In the genomic region with DNA sequence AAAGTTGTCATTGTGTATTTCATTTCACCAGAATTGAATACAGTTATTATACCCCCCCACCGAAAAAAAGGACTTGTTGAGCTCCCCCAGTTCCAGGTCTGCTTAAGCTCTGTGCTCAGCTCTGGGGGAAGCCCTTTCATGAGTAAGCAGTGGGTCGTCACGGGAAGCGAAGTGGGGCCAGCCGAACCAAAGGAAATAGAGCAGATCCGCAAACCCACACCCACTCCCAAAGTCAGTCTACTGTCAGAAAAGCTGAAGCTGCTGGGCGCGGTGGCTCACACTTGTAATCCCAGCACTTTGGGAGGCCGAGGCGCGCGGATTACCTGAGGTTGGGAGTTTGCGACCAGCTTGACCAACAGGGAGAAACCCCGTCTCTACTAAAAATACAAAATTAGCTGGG, we compare ENCODE assay signal across 18 cellular contexts. TPM values are rescaled to one million over a fixed set of nuclear protein-coding genes. Genes with fewer than 3 reads are reported as not detected.
DNase-seq lines count a peak whose midpoint lies in the region; ATAC-seq and TF ChIP-seq lines count a peak whose summit lies in the region.
"Had no signal": no experiment of that assay in that cellular context is flagged by ENCODE, and none has a peak within 500 bp of the region (broad histone marks: within the 10 kb centered on the region; RNA-seq: fewer than 3 reads in every experiment).

No MANE protein-coding gene starts in this region.

- intact Hi-C loops in PC-3 (cut with micrococcal nuclease) = no loop called here
- intact Hi-C loops in left lung (cut with DNase I) = no loop called here
- intact Hi-C loops in spleen (cut with DNase I; ENCODE audit: low total_unique reads) = no loop called here
- intact Hi-C loops in CD4-positive, alpha-beta T cell (cut with DNase I, micrococcal nuclease) = no loop called here

- peak; percentile 43 for DNase-seq in CD1c-positive myeloid dendritic cell (ENCODE audit: extremely low spot score)
- no peak for DNase-seq in PC-3
- peak in 1 of 2 donors; percentile 39 for DNase-seq in left lung
- no peak for DNase-seq in spleen
- DNase-seq in ACHN = no peak
- DNase-seq in 8988T = no peak
- DNase-seq in CD4-positive, alpha-beta T cell = no peak
- DNase-seq: BE2C, DMS 273 treated with DMSO at 0.1 percent for 48 hours, GOT3, NCI-H1105 treated with DMSO at 0.1 percent for 48 hours, NCI-H1930, NCI-H2171 treated with DMSO at 0.1 percent for 48 hours, NCI-H524 had no signal

- ATAC-seq in PC-3 = no peak
- ATAC-seq in left lung = no peak
- no peak for ATAC-seq in CD4-positive, alpha-beta T cell (ENCODE audit: poor library complexity)
- ATAC-seq: HepG2 had no signal

- no peaks in the 10 kb centered on the region for H3K9me3 ChIP-seq in PC-3 (ENCODE audit: low read length)
- no peaks in the 10 kb centered on the region for H3K9me3 ChIP-seq in left lung
- no peaks in the 10 kb centered on the region for H3K9me3 ChIP-seq in spleen
- no peaks in the 10 kb centered on the region for H3K9me3 ChIP-seq in CD4-positive, alpha-beta T cell (ENCODE audit: control insufficient read depth, low read length)
- H3K9me3 ChIP-seq: BE2C, MG63 had no signal

- WGBS in spleen, 5 donors = 89 to 97% (median 90%) methylated on average over 14 of the region's 14 CpGs

- H3K27ac ChIP-seq in PC-3 (ENCODE audit: low read length) = peak overlapping the region; percentile 23
- H3K27ac ChIP-seq in left lung = peak overlapping the region; percentile 33 to 91
- peak overlapping the region in 5 of 8 donors; percentile 6 to 96 (median 87) for H3K27ac ChIP-seq in spleen
- no peak overlapping the region for H3K27ac ChIP-seq in CD4-positive, alpha-beta T cell (ENCODE audit: low read depth, low read length)
- H3K27ac ChIP-seq: KMS-11 had no signal

- H3K4me3 ChIP-seq in PC-3 (ENCODE audit: low read length) = no peak overlapping the region
- no peak overlapping the region for H3K4me3 ChIP-seq in left lung
- H3K4me3 ChIP-seq in spleen = no peak overlapping the region
- H3K4me3 ChIP-seq: MG63 had no signal

- POLR2A ChIA-PET in PC-3 (lab: Charles Lee; ENCODE audit: unreplicated experiment) = interaction anchor here (0.7 kb wide), 1 partner anchor 44 kb away, joined by 14 read pairs; no protein-coding TSS in a partner anchor
- POLR2A ChIA-PET in CD4-positive, alpha-beta T cell (lab: Charles Lee) = interaction anchor here (0.6 to 1.1 kb wide), 2 partner anchors 10 to 13 kb away, joined by 3 to 4 read pairs; no protein-coding TSS in a partner anchor

- H2AFZ ChIP-seq in PC-3 (ENCODE audit: low read length) = no peak overlapping the region

- H3K4me1 Mint-ChIP-seq in CD4-positive, alpha-beta T cell (ENCODE audit: low read depth) = peaks cover 36% of the 10 kb centered on the region

- TF ChIP-seq CTCF in PC-3 (conservative IDR thresholded peaks at IDR 0.05; ENCODE audit: low read depth, low read length) = no peak
- TF ChIP-seq CTCF in left lung (IDR thresholded peaks at IDR 0.05) = no peak
- TF ChIP-seq CTCF in spleen (IDR thresholded peaks at IDR 0.05 in 8 of 11, conservative IDR thresholded peaks at IDR 0.05 in 3 of 11) = no peak
- TF ChIP-seq CTCF in CD4-positive, alpha-beta T cell (IDR thresholded peaks at IDR 0.05) = no peak

- H3K9ac ChIP-seq in PC-3 (ENCODE audit: low read length) = no peak overlapping the region
- H3K9ac ChIP-seq: KMS-11 had no signal

- no peak overlapping the region for H3K4me3 Mint-ChIP-seq in CD4-positive, alpha-beta T cell

- no peaks in the 10 kb centered on the region for H3K27me3 Mint-ChIP-seq in CD4-positive, alpha-beta T cell

- in situ Hi-C loops in ACHN (cut with HindIII; ENCODE audit: low pct_ligation_motif_present, low pct_unique_long_range_greater_than_20kb, low sequenced_read_pairs) = no loop called here

- peaks cover 20% of the 10 kb centered on the region for H3K36me3 Mint-ChIP-seq in CD4-positive, alpha-beta T cell (ENCODE audit: low read depth)

- CTCF ChIA-PET in PC-3 (lab: Charles Lee) = interaction anchor here (0.6 kb wide), 1 partner anchor 20 kb away, joined by 3 read pairs; no protein-coding TSS in a partner anchor
- CTCF ChIA-PET in CD4-positive, alpha-beta T cell (lab: Charles Lee) = interaction anchor here (0.7 kb wide), 1 partner anchor 99 kb away, joined by 3 read pairs; no protein-coding TSS in a partner anchor

- H3K4me1 ChIP-seq in PC-3 (ENCODE audit: insufficient read depth, low read length) (peaks cover 35% of the 10 kb centered on the region), left lung (peaks cover 22 to 97% of the 10 kb centered on the region in 2 donors), spleen (peaks cover 33 to 100% (median 68%) of the 10 kb centered on the region in 6 donors)
- H3K4me1 ChIP-seq: BE2C had no signal

- no TSS peak for BruUV-seq in PC-3 (replicated peaks; lab: Mats Ljungman, UMichigan)

- H3K9me2 ChIP-seq in PC-3 (replicated peaks; ENCODE audit: low read length) = no peaks in the 10 kb centered on the region

- no peaks in the 10 kb centered on the region for H3K27me3 ChIP-seq in PC-3 (ENCODE audit: low read length)
- H3K27me3 ChIP-seq in left lung = no peaks in the 10 kb centered on the region
- no peaks in the 10 kb centered on the region for H3K27me3 ChIP-seq in spleen (replicated peaks in 1 of 7)
- H3K27me3 ChIP-seq in CD4-positive, alpha-beta T cell (ENCODE audit: control insufficient read depth, insufficient read depth, low read length) = no peaks in the 10 kb centered on the region
- H3K27me3 ChIP-seq: BE2C, MG63 had no signal

- no peaks in the 10 kb centered on the region for H3K79me2 ChIP-seq in PC-3 (ENCODE audit: low read length)

- no peaks in the 10 kb centered on the region for H4K20me1 ChIP-seq in PC-3 (ENCODE audit: low read length)

- no peak for TF ChIP-seq POLR2A in spleen (IDR thresholded peaks at IDR 0.05)

- H3K9me3 Mint-ChIP-seq in CD4-positive, alpha-beta T cell = no peaks in the 10 kb centered on the region

- no peak overlapping the region for H3K27ac Mint-ChIP-seq in CD4-positive, alpha-beta T cell

- H3K36me3 ChIP-seq in PC-3 (ENCODE audit: low read depth, low read length) = no peaks in the 10 kb centered on the region
- peaks cover 0 to 38% of the 10 kb centered on the region in 2 donors for H3K36me3 ChIP-seq in left lung
- peaks cover 0 to 92% (median 35%) of the 10 kb centered on the region in 6 donors for H3K36me3 ChIP-seq in spleen
- H3K36me3 ChIP-seq: BE2C, MG63 had no signal

- H3K4me2 ChIP-seq in PC-3 (ENCODE audit: low read length) = no peak overlapping the region
- H3K4me2 ChIP-seq: KMS-11 had no signal

- no peaks in the 10 kb centered on the region for H3F3A ChIP-seq in PC-3 (ENCODE audit: low read length, unreplicated experiment)

RNA-seq across cellular contexts. Expression of gene PECAM1, which starts 50.1 kb away (rescaled TPM):
- 2.3 and 2.4 TPM in 2 replicates for total RNA-seq in PC-3 (2014; rRNA removed)
- total RNA-seq in left lung = 100 to 1,000 TPM; 308 to 476 TPM
- 100 to 1,000 TPM; 184 to 318 (median 215) TPM for total RNA-seq in spleen
- 10 to 100 TPM; 18.5 to 30.3 (median 21.0) TPM for polyA plus RNA-seq in spleen
- 10 to 100 TPM; 20.6 to 20.8 TPM for total RNA-seq in CD4-positive, alpha-beta T cell
- polyA plus RNA-seq: AG04450 had no signal

Comparison
In these comparisons a context has a peak if more than half of its experiments do, and no peak if none do; other contexts are left out.
1. RNA of gene PECAM1, which starts 50.1 kb away (total RNA-seq): 308 to 476 TPM in left lung and 184 to 318 TPM in spleen; 20.6 to 20.8 TPM in CD4-positive, alpha-beta T cell and 2.3 to 2.4 TPM in PC-3; every median in the first group is over 4 times any median in the second.